ENCODE assay signal across 18 cellular contexts in the genomic region with DNA sequence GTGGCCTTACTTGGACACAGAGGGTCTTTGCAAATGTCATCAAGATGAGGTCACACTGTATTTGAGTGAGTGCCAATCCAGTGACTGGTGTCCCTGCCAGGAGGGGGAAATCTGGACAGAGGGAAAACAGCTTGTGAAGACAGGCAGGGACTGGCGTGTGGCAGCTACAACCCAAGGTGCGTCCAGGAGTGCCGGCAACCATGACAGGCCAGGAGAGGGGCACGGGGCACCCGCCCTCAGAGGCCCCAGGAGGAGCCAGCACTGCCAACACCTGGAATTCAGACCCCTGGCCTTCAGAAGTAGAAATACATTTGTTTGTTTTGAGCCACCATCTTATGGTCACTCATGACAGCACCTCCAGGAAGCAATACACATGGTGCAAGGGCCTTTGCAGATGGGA.
"Had no signal": no experiment of that assay in that cellular context is flagged by ENCODE, and none has a peak within 500 bp of the region (broad histone marks: within the 10 kb centered on the region; RNA-seq: fewer than 3 reads in every experiment).

No MANE protein-coding gene starts in this region.

- H3K4me1 ChIP-seq: right atrium auricular region, uterus had no signal

- DNase-seq: effector CD4-positive, alpha-beta T cell; endodermal cell; erythroblast; foreskin melanocyte; heart right ventricle; hypothalamus; kidney glomerular epithelial cell; mammary epithelial cell; naive thymus-derived CD4-positive, alpha-beta T cell; nephron progenitor cell; stimulated activated CD4-positive, alpha-beta T cell treated with anti-CD3 and anti-CD28 coated beads, Interleukin-15, amount 100 ng/mL, for 24 hours; stimulated activated CD4-positive, alpha-beta T cell treated with anti-CD3 and anti-CD28 coated beads, Interleukin-1b, Interleukin-23, amount 100 ng/mL, for 48 hours; stimulated activated CD4-positive, alpha-beta T cell treated with anti-CD3 and anti-CD28 coated beads, Interleukin-4, amount 100 ng/mL, for 24 hours; stimulated activated naive CD4-positive, alpha-beta T cell; trophoblast cell; uterus had no signal

- ATAC-seq: heart right ventricle; naive thymus-derived CD4-positive, alpha-beta T cell had no signal

- H3K9me3 Mint-ChIP-seq: endodermal cell; naive thymus-derived CD4-positive, alpha-beta T cell; nephron progenitor cell had no signal

- H3K4me3 Mint-ChIP-seq: endodermal cell; naive thymus-derived CD4-positive, alpha-beta T cell; nephron progenitor cell had no signal

- H3K27ac ChIP-seq: coronary artery, heart right ventricle, right atrium auricular region, uterus had no signal

- H3K27me3 ChIP-seq: heart right ventricle, right atrium auricular region, uterus had no signal

- H3K9me3 ChIP-seq: heart right ventricle, right atrium auricular region, uterus had no signal

- H3K36me3 ChIP-seq: heart right ventricle, right atrium auricular region, uterus had no signal

- H3K27ac Mint-ChIP-seq: endodermal cell; naive thymus-derived CD4-positive, alpha-beta T cell; nephron progenitor cell had no signal

- H3K4me3 ChIP-seq: coronary artery, heart right ventricle, right atrium auricular region, uterus had no signal

- H3K4me1 Mint-ChIP-seq: endodermal cell, nephron progenitor cell had no signal
